ENCODE assay signal across 10 cellular contexts in genomic region chr11:120168108-120168959, GRCh38. TPM values are rescaled to one million over a fixed set of nuclear protein-coding genes. Genes with fewer than 3 reads are reported as not detected.
A peak's percentile ranks its signal among the peaks of the same experiment; 100 is the strongest.
DNase-seq lines count a peak whose midpoint lies in the region; ATAC-seq, FAIRE-seq and TF ChIP-seq lines count a peak whose summit lies in the region.
"Had no signal": no experiment of that assay in that cellular context is flagged by ENCODE, and none has a peak within 500 bp of the region (broad histone marks: within the 10 kb centered on the region; RNA-seq: fewer than 3 reads in every experiment).

No MANE protein-coding gene starts in this region.

- peaks cover 13% of the 10 kb centered on the region for H3K9me3 Mint-ChIP-seq in activated naive CD8-positive, alpha-beta T cell treated with anti-CD3 and anti-CD28 coated beads, Interleukin-2, amount 50 U/mL, for 24 hours

- peak overlapping the region; percentile 81 for H3K4me2 ChIP-seq in HCT116 (ENCODE audit: low read length)

- H3K4me3 Mint-ChIP-seq in activated naive CD8-positive, alpha-beta T cell treated with anti-CD3 and anti-CD28 coated beads, Interleukin-2, amount 50 U/mL, for 24 hours, result peak overlapping the region; percentile 56

- H3K9me2 ChIP-seq in HCT116 (ENCODE audit: insufficient read depth), result no peaks in the 10 kb centered on the region

- no peak for TF ChIP-seq CTCF in HCT116 (IDR thresholded peaks at IDR 0.05 in 2 of 3, conservative IDR thresholded peaks at IDR 0.05 in 1 of 3; ENCODE audit: borderline replicate concordance in 1 of 3, insufficient read depth in 1 of 3, low read depth in 2 of 3, low read length in 2 of 3)

- POLR2A ChIA-PET in HCT116 (lab: Charles Lee), result no interaction called here

- no peak for TF ChIP-seq POLR2A in HCT116 (IDR thresholded peaks at IDR 0.05; ENCODE audit: borderline replicate concordance, extremely low read depth, insufficient read depth, insufficient read length)

- H3K36me3 Mint-ChIP-seq in activated naive CD8-positive, alpha-beta T cell treated with anti-CD3 and anti-CD28 coated beads, Interleukin-2, amount 50 U/mL, for 24 hours (ENCODE audit: low read depth), result no peaks in the 10 kb centered on the region

- no peaks in the 10 kb centered on the region for H3K79me2 ChIP-seq in HCT116 (ENCODE audit: insufficient read depth, low read length)

- RAD21 ChIA-PET in HCT116 (lab: Charles Lee; ENCODE audit: low non-redundant PET in 1 of 2, low total read pairs in 2 of 2, uncharacterized antibody in 2 of 2, unreplicated experiment in 2 of 2), result no interaction called here

- H2AFZ ChIP-seq in HCT116 (ENCODE audit: low read depth, low read length, poor library complexity, severe bottlenecking), result peak overlapping the region; percentile 96

- DNase-seq in HCT116 (ENCODE audit: low read depth, low spot score), result no peak
- no peak for DNase-seq in activated naive CD8-positive, alpha-beta T cell treated with anti-CD3 and anti-CD28 coated beads, Interleukin-2, amount 50 U/mL, for 24 hours
- DNase-seq in small intestine, result peak; percentile 15
- DNase-seq in NCI-H187 (lab: John Stamatoyannopoulos, UW), result no peak

- H3K4me1 ChIP-seq in HCT116 (ENCODE audit: control insufficient read depth in 1 of 2, insufficient read depth in 2 of 2, low read length in 2 of 2) (peaks cover 2 to 14% of the 10 kb centered on the region in 2 experiments; a peak in 1 of 4 replicates), iPS-15b (ENCODE audit: control insufficient read depth, insufficient read depth, low read length) (no peaks in the 10 kb centered on the region), small intestine (ENCODE audit: control insufficient read depth in 2 of 2, insufficient read depth in 1 of 2, low read depth in 1 of 2, low read length in 1 of 2) (no peaks in the 10 kb centered on the region)

- 14 to 24% (median 23%) methylated on average over 32 to 35 of the region's 35 CpGs for WGBS in small intestine, 3 donors

- no peaks in the 10 kb centered on the region for H3K36me3 ChIP-seq in HCT116 (ENCODE audit: control insufficient read depth in 1 of 2, insufficient read depth in 2 of 2, low read length in 2 of 2)
- H3K36me3 ChIP-seq in iPS-15b (ENCODE audit: control insufficient read depth, insufficient read depth, low read length), result no peaks in the 10 kb centered on the region
- no peaks in the 10 kb centered on the region for H3K36me3 ChIP-seq in small intestine (ENCODE audit: control insufficient read depth in 2 of 2, insufficient read depth in 2 of 2, low read length in 2 of 2)

- H3K4me1 Mint-ChIP-seq in activated naive CD8-positive, alpha-beta T cell treated with anti-CD3 and anti-CD28 coated beads, Interleukin-2, amount 50 U/mL, for 24 hours, result peaks cover 4% of the 10 kb centered on the region

- H3K9ac ChIP-seq in HCT116 (ENCODE audit: low read length) (no peak overlapping the region), iPS-15b (ENCODE audit: low read depth, low read length) (peak overlapping the region; percentile 54)

- H3K9me3 ChIP-seq in HCT116 (ENCODE audit: control insufficient read depth in 1 of 2, insufficient read depth in 1 of 2, low read depth in 1 of 2, low read length in 2 of 2) (no peaks in the 10 kb centered on the region), iPS-15b (ENCODE audit: control insufficient read depth, insufficient read depth, low read length) (no peaks in the 10 kb centered on the region), small intestine (ENCODE audit: control insufficient read depth, low read depth) (no peaks in the 10 kb centered on the region)

- intact Hi-C loops in HCT116 (cut with micrococcal nuclease), result loop anchor here (2.0 kb wide), 1 partner anchor 502 kb away; no protein-coding TSS in a partner anchor

- CTCF ChIA-PET in HCT116 (lab: Charles Lee), result interaction anchor here (1.0 to 1.1 kb wide), 2 partner anchors 10 to 135 kb away, joined by 4 read pairs; no protein-coding TSS in a partner anchor

- TF ChIP-seq RAD21 in HCT116 (IDR thresholded peaks at IDR 0.05; ENCODE audit: low read depth), result no peak

- no peak for FAIRE-seq in small intestine (lab: Jason Lieb, UNC)
- FAIRE-seq: TTC549 had no signal

- H3K4me3 ChIP-seq in HCT116 (replicated peaks in 1 of 2; ENCODE audit: low read depth in 1 of 2, low read length in 2 of 2) (peak overlapping the region; percentile 29 to 49), iPS-15b (ENCODE audit: low read depth, low read length) (peak overlapping the region; percentile 75), small intestine (ENCODE audit: low read depth in 1 of 2, low read length in 2 of 2) (peak overlapping the region in 1 of 2 donors; percentile 37)

- peaks cover 81% of the 10 kb centered on the region for H3K27me3 Mint-ChIP-seq in activated naive CD8-positive, alpha-beta T cell treated with anti-CD3 and anti-CD28 coated beads, Interleukin-2, amount 50 U/mL, for 24 hours

- H3K27me3 ChIP-seq in HCT116 (ENCODE audit: insufficient read depth, low read length) (no peaks in the 10 kb centered on the region), iPS-15b (ENCODE audit: control insufficient read depth, insufficient read depth, low read length) (peaks cover 74% of the 10 kb centered on the region), small intestine (ENCODE audit: control insufficient read depth in 2 of 2, insufficient read depth in 2 of 2, low read length in 2 of 2) (peaks cover 3% of the 10 kb centered on the region in 2 donors)

- H3K27ac Mint-ChIP-seq in activated naive CD8-positive, alpha-beta T cell treated with anti-CD3 and anti-CD28 coated beads, Interleukin-2, amount 50 U/mL, for 24 hours, result no peak overlapping the region

- BruUV-seq in HCT116 (replicated peaks; lab: Mats Ljungman, UMichigan), result no TSS peak

- peak; percentile 7 for ATAC-seq in HCT116
- ATAC-seq in activated naive CD8-positive, alpha-beta T cell treated with anti-CD3 and anti-CD28 coated beads, Interleukin-2, amount 50 U/mL, for 24 hours, result peak; percentile 17
- no peak for ATAC-seq in GM18873 (IDR thresholded peaks at IDR 0.05; ENCODE audit: low FRiP score, unreplicated experiment)
- no peak for ATAC-seq in GM21528 (IDR thresholded peaks at IDR 0.05; ENCODE audit: low FRiP score, unreplicated experiment)
- no peak for ATAC-seq in GM19455 (IDR thresholded peaks at IDR 0.05; ENCODE audit: unreplicated experiment)

- no peaks in the 10 kb centered on the region for H4K20me1 ChIP-seq in HCT116 (ENCODE audit: insufficient read depth)

- H3K27ac ChIP-seq in HCT116 (ENCODE audit: low read depth, low read length), result no peak overlapping the region; the same call in 1 of the 2 replicates
- no peak overlapping the region for H3K27ac ChIP-seq in small intestine (ENCODE audit: low read depth in 1 of 2, low read length in 1 of 2)

TF ChIP-seq in HCT116, 20 proteins besides CTCF, POLR2A, EP300 and RAD21:
- TF ChIP-seq SP1 (IDR thresholded peaks at IDR 0.05; ENCODE audit: low read depth) (no peak), EZH2phosphoT487 (IDR thresholded peaks at IDR 0.05; ENCODE audit: borderline replicate concordance) (no peak), SRF (IDR thresholded peaks at IDR 0.05; ENCODE audit: low read depth) (no peak), CBX3 (IDR thresholded peaks at IDR 0.05; ENCODE audit: low read depth) (no peak), ELF1 (IDR thresholded peaks at IDR 0.05; ENCODE audit: borderline replicate concordance, low read depth) (no peak), FOSL1 (IDR thresholded peaks at IDR 0.05; ENCODE audit: low read depth) (no peak), SIN3A (IDR thresholded peaks at IDR 0.05; ENCODE audit: low read depth) (no peak), TCF7L2 (IDR thresholded peaks at IDR 0.05; ENCODE audit: borderline replicate concordance, extremely low read depth, insufficient read depth, insufficient read length) (no peak)
- TF ChIP-seq, protein P1, sequence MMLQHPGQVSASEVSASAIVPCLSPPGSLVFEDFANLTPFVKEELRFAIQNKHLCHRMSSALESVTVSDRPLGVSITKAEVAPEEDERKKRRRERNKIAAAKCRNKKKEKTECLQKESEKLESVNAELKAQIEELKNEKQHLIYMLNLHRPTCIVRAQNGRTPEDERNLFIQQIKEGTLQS (IDR thresholded peaks at IDR 0.05), result no peak
- TF ChIP-seq, protein P2, sequence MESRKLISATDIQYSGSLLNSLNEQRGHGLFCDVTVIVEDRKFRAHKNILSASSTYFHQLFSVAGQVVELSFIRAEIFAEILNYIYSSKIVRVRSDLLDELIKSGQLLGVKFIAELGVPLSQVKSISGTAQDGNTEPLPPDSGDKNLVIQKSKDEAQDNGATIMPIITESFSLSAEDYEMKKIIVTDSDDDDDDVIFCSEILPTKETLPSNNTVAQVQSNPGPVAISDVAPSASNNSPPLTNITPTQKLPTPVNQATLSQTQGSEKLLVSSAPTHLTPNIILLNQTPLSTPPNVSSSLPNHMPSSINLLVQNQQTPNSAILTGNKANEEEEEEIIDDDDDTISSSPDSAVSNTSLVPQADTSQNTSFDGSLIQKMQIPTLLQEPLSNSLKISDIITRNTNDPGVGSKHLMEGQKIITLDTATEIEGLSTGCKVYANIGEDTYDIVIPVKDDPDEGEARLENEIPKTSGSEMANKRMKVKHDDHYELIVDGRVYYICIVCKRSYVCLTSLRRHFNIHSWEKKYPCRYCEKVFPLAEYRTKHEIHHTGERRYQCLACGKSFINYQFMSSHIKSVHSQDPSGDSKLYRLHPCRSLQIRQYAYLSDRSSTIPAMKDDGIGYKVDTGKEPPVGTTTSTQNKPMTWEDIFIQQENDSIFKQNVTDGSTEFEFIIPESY (IDR thresholded peaks at IDR 0.05; ENCODE audit: extremely low read depth, insufficient replicate concordance, low read length), result no peak

RNA-seq across cellular contexts. Expression of gene TRIM29, which starts 30.4 kb away (rescaled TPM):
- 0.54 TPM for total RNA-seq in HCT116 (2021; ENCODE audit: unreplicated experiment)
- polyA plus RNA-seq in HCT116 (2012), result 0.29 and 0.53 TPM in 2 replicates
- polyA plus RNA-seq in small intestine, result 10 to 100 TPM in 1 of 3 donors, 1 to 10 TPM in 2; 1.1 to 10.3 (median 2.3) TPM
- total RNA-seq: pulmonary artery endothelial cell had no signal

RNA-seq across cellular contexts. Expression of gene OAF, which starts 42.5 kb away (rescaled TPM):
- total RNA-seq in HCT116 (2021; ENCODE audit: unreplicated experiment), result 32.3 TPM
- 24.3 and 26.3 TPM in 2 replicates for polyA plus RNA-seq in HCT116 (2012)
- 10 to 100 TPM; 33.0 to 66.0 (median 64.3) TPM for polyA plus RNA-seq in small intestine

Comparison
In these comparisons a context has a peak if more than half of its experiments do, and no peak if none do; other contexts are left out.
1. ATAC-seq: peak in HCT116 (single experiment) and activated naive CD8-positive, alpha-beta T cell treated with anti-CD3 and anti-CD28 coated beads, Interleukin-2, amount 50 U/mL, for 24 hours (single experiment); none in GM18873 (single experiment), GM21528 (single experiment) and GM19455 (single experiment).